Comparison of ENCODE assay signal across 10 cellular contexts in genomic region chr6:167855825-167856425, GRCh38. TPM values are rescaled to one million over a fixed set of nuclear protein-coding genes. Genes with fewer than 3 reads are reported as not detected.
A peak's percentile ranks its signal among the peaks of the same experiment; 100 is the strongest.
DNase-seq lines count a peak whose midpoint lies in the region; ATAC-seq lines count a peak whose summit lies in the region.
"Had no signal": no experiment of that assay in that cellular context is flagged by ENCODE, and none has a peak within 500 bp of the region (broad histone marks: within the 10 kb centered on the region; RNA-seq: fewer than 3 reads in every experiment).

No MANE protein-coding gene starts in this region.

- H3K27me3 Mint-ChIP-seq in activated CD8-positive, alpha-beta memory T cell treated with anti-CD3 and anti-CD28 coated beads, Interleukin-2, amount 10 ng/mL, durations not matched to agents 7 days and 5 days = peaks cover 21% of the 10 kb centered on the region

- H3K36me3 Mint-ChIP-seq in activated CD8-positive, alpha-beta memory T cell treated with anti-CD3 and anti-CD28 coated beads, Interleukin-2, amount 10 ng/mL, durations not matched to agents 7 days and 5 days = no peaks in the 10 kb centered on the region

- no peaks in the 10 kb centered on the region for H3K9me3 Mint-ChIP-seq in activated CD8-positive, alpha-beta memory T cell treated with anti-CD3 and anti-CD28 coated beads, Interleukin-2, amount 10 ng/mL, durations not matched to agents 7 days and 5 days (ENCODE audit: low read depth)

- H3K4me3 ChIP-seq in SJCRH30 (no peak overlapping the region), skeletal muscle tissue (ENCODE audit: low read length in 3 of 3) (no peak overlapping the region)
- H3K4me3 ChIP-seq: esophagus squamous epithelium had no signal

- no peak overlapping the region for H3K9ac ChIP-seq in skeletal muscle tissue (ENCODE audit: low read depth in 1 of 3, low read length in 3 of 3)

- CTCF ChIA-PET in activated CD8-positive, alpha-beta memory T cell treated with anti-CD3 and anti-CD28 coated beads, Interleukin-2, amount 10 ng/mL, durations not matched to agents 7 days and 5 days (lab: Charles Lee) = interaction anchor here (0.6 kb wide), 1 partner anchor 1329 kb away, joined by 4 read pairs; no protein-coding TSS in a partner anchor

- no peak for DNase-seq in activated CD8-positive, alpha-beta memory T cell treated with anti-CD3 and anti-CD28 coated beads, Interleukin-2, amount 10 ng/mL, durations not matched to agents 7 days and 5 days
- DNase-seq in activated CD8-positive, alpha-beta memory T cell treated with anti-CD3 and anti-CD28 coated beads, Interleukin-2, amount 50 U/mL, for 48 hours = no peak
- peak; percentile 37 to 62 for DNase-seq in SJCRH30
- DNase-seq in fibroblast of the conjunctiva (ENCODE audit: low read depth) = peak; percentile 87
- no peak for DNase-seq in NAMALWA (ENCODE audit: low spot score)
- no peak for DNase-seq in GF-D8 (lab: John Stamatoyannopoulos, UW)
- DNase-seq: C1 segment of cervical spinal cord, esophagus squamous epithelium had no signal

- H3K4me1 ChIP-seq in SJCRH30 (peaks cover 25% of the 10 kb centered on the region), skeletal muscle tissue (ENCODE audit: control insufficient read depth in 3 of 3, insufficient read depth in 3 of 3, low read length in 3 of 3) (peaks cover 3 to 8% (median 6%) of the 10 kb centered on the region in 3 donors)

- no peaks in the 10 kb centered on the region for H3K36me3 ChIP-seq in SJCRH30
- no peaks in the 10 kb centered on the region for H3K36me3 ChIP-seq in skeletal muscle tissue (ENCODE audit: control insufficient read depth in 3 of 3, insufficient read depth in 3 of 3, low read length in 3 of 3)
- H3K36me3 ChIP-seq: esophagus squamous epithelium had no signal

- ATAC-seq in activated CD8-positive, alpha-beta memory T cell treated with anti-CD3 and anti-CD28 coated beads, Interleukin-2, amount 10 ng/mL, durations not matched to agents 7 days and 5 days = peak; percentile 20
- ATAC-seq in HG03108 (IDR thresholded peaks at IDR 0.05; ENCODE audit: unreplicated experiment) = no peak

- H3K4me1 Mint-ChIP-seq in activated CD8-positive, alpha-beta memory T cell treated with anti-CD3 and anti-CD28 coated beads, Interleukin-2, amount 10 ng/mL, durations not matched to agents 7 days and 5 days = peaks cover 16% of the 10 kb centered on the region

- no peak overlapping the region for H3K27ac Mint-ChIP-seq in activated CD8-positive, alpha-beta memory T cell treated with anti-CD3 and anti-CD28 coated beads, Interleukin-2, amount 10 ng/mL, durations not matched to agents 7 days and 5 days

- no peak overlapping the region for H3K4me3 Mint-ChIP-seq in activated CD8-positive, alpha-beta memory T cell treated with anti-CD3 and anti-CD28 coated beads, Interleukin-2, amount 10 ng/mL, durations not matched to agents 7 days and 5 days

- H3K27me3 ChIP-seq in SJCRH30 = no peaks in the 10 kb centered on the region
- no peaks in the 10 kb centered on the region for H3K27me3 ChIP-seq in skeletal muscle tissue (ENCODE audit: control insufficient read depth in 3 of 3, insufficient read depth in 3 of 3, low read length in 3 of 3)
- H3K27me3 ChIP-seq: esophagus squamous epithelium had no signal

- H3K9me3 ChIP-seq in SJCRH30 (replicated peaks) (no peaks in the 10 kb centered on the region), skeletal muscle tissue (ENCODE audit: control insufficient read depth in 3 of 3, low read length in 3 of 3) (no peaks in the 10 kb centered on the region)
- H3K9me3 ChIP-seq: esophagus squamous epithelium had no signal

- H3K27ac ChIP-seq in SJCRH30 = peak overlapping the region; percentile 17
- peak overlapping the region; percentile 56 for H3K27ac ChIP-seq in skeletal muscle tissue (ENCODE audit: low read depth, low read length)

RNA-seq across cellular contexts. Expression of gene AFDN, which starts 29.2 kb away (rescaled TPM):
- 10 to 100 TPM; 38.7 to 94.6 TPM for total RNA-seq in activated CD8-positive, alpha-beta memory T cell treated with anti-CD3 and anti-CD28 coated beads, Interleukin-2, amount 10 ng/mL, durations not matched to agents 7 days and 5 days
- total RNA-seq in SJCRH30 (2014; rRNA removed; shearing (Covaris generic)) = 64.5 and 75.0 TPM in 2 replicates
- 40.7 TPM for total RNA-seq in skeletal muscle tissue

Comparison
In these comparisons a context has a peak if more than half of its experiments do, and no peak if none do; other contexts are left out.
1. DNase-seq: peak in SJCRH30 (2 of 2) and fibroblast of the conjunctiva (single experiment); none in activated CD8-positive, alpha-beta memory T cell treated with anti-CD3 and anti-CD28 coated beads, Interleukin-2, amount 10 ng/mL, durations not matched to agents 7 days and 5 days (single experiment), activated CD8-positive, alpha-beta memory T cell treated with anti-CD3 and anti-CD28 coated beads, Interleukin-2, amount 50 U/mL, for 48 hours (single experiment), NAMALWA (single experiment) and GF-D8 (single experiment).